In the genomic region with DNA sequence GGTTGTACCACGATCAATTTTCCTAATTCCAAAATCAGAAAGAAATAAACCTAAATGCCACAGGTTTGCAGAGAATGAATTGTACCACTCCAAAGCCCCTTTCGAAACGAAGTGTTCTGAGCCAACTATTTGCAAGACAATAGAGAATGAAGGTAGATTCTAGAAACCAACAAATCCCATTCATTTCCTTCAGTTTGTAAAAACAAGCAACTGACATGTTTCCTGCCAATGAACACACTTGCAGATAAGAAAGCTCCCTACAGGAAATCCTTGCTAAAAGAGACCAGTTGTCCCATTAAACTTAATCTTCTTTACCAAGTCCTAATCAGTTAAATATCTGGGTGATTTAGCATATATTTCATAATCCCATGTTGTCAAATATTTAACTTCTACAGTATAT, we compare ENCODE assay signal across 15 cellular contexts.
DNase-seq lines count a peak whose midpoint lies in the region; ATAC-seq lines count a peak whose summit lies in the region.
"Had no signal": no experiment of that assay in that cellular context is flagged by ENCODE, and none has a peak within 500 bp of the region (broad histone marks: within the 10 kb centered on the region; RNA-seq: fewer than 3 reads in every experiment).

No MANE protein-coding gene starts in this region.

- ATAC-seq in stimulated activated naive CD8-positive, alpha-beta T cell treated with anti-CD3 and anti-CD28 coated beads, Interleukin-15, Interleukin-2, amounts not matched to agents 100 U/mL and 50 U/mL, for 24 hours: no peak
- ATAC-seq in activated CD8-positive, alpha-beta T cell treated with anti-CD3 and anti-CD28 coated beads, Interleukin-2, amount 10 ng/mL, durations not matched to agents 7 days and 5 days: no peak
- ATAC-seq in GM19397 (IDR thresholded peaks at IDR 0.05; ENCODE audit: unreplicated experiment) (no peak), GM18909 (IDR thresholded peaks at IDR 0.05; ENCODE audit: poor library complexity, unreplicated experiment) (no peak), GM21423 (IDR thresholded peaks at IDR 0.05; ENCODE audit: unreplicated experiment) (no peak)
- ATAC-seq: K562, Panc1 had no signal

- peaks cover 16% of the 10 kb centered on the region for H3K36me3 Mint-ChIP-seq in stimulated activated naive CD8-positive, alpha-beta T cell treated with anti-CD3 and anti-CD28 coated beads, Interleukin-15, Interleukin-2, amounts not matched to agents 100 ng/mL and 50 ng/mL, for 24 hours (ENCODE audit: low read depth)
- peaks cover 15% of the 10 kb centered on the region for H3K36me3 Mint-ChIP-seq in activated CD8-positive, alpha-beta T cell treated with anti-CD3 and anti-CD28 coated beads, Interleukin-2, amount 10 ng/mL, durations not matched to agents 7 days and 5 days (ENCODE audit: low read depth)

- peaks cover 45% of the 10 kb centered on the region for H3K4me1 ChIP-seq in iPS-20b (ENCODE audit: insufficient read depth, low read length)

- no peak for DNase-seq in stimulated activated naive CD8-positive, alpha-beta T cell treated with anti-CD3 and anti-CD28 coated beads, Interleukin-15, Interleukin-2, amounts not matched to agents 100 U/mL and 50 U/mL, for 24 hours
- no peak for DNase-seq in activated CD8-positive, alpha-beta T cell treated with anti-CD3 and anti-CD28 coated beads, Interleukin-2, amount 10 ng/mL, durations not matched to agents 7 days and 5 days
- DNase-seq in epidermal melanocyte (ENCODE audit: insufficient read length, low spot score): no peak
- DNase-seq: head of caudate nucleus, mesenchymal stem cell, NCI-H2107, right lobe of liver had no signal

- no peaks in the 10 kb centered on the region for H3K27me3 ChIP-seq in iPS-20b (ENCODE audit: insufficient read depth, low read length)
- H3K27me3 ChIP-seq: right lobe of liver, vagina had no signal

- H3K4me1 Mint-ChIP-seq in stimulated activated naive CD8-positive, alpha-beta T cell treated with anti-CD3 and anti-CD28 coated beads, Interleukin-15, Interleukin-2, amounts not matched to agents 100 ng/mL and 50 ng/mL, for 24 hours (ENCODE audit: low read depth): peaks cover 85% of the 10 kb centered on the region
- H3K4me1 Mint-ChIP-seq in activated CD8-positive, alpha-beta T cell treated with anti-CD3 and anti-CD28 coated beads, Interleukin-2, amount 10 ng/mL, durations not matched to agents 7 days and 5 days (ENCODE audit: low read depth): peaks cover 60% of the 10 kb centered on the region

- POLR2A ChIA-PET in activated CD8-positive, alpha-beta T cell treated with anti-CD3 and anti-CD28 coated beads, Interleukin-2, amount 10 ng/mL, durations not matched to agents 7 days and 5 days (lab: Charles Lee): interaction anchor here (0.7 to 1.3 kb wide), 3 partner anchors 105 to 185 kb away, joined by 3 to 5 read pairs (median 4); no protein-coding TSS in a partner anchor

- no peaks in the 10 kb centered on the region for H3K9me3 Mint-ChIP-seq in stimulated activated naive CD8-positive, alpha-beta T cell treated with anti-CD3 and anti-CD28 coated beads, Interleukin-15, Interleukin-2, amounts not matched to agents 100 ng/mL and 50 ng/mL, for 24 hours
- no peaks in the 10 kb centered on the region for H3K9me3 Mint-ChIP-seq in activated CD8-positive, alpha-beta T cell treated with anti-CD3 and anti-CD28 coated beads, Interleukin-2, amount 10 ng/mL, durations not matched to agents 7 days and 5 days (ENCODE audit: insufficient read depth)

- CTCF ChIA-PET in activated CD8-positive, alpha-beta T cell treated with anti-CD3 and anti-CD28 coated beads, Interleukin-2, amount 10 ng/mL, durations not matched to agents 7 days and 5 days (lab: Charles Lee): interaction anchor here (0.9 to 1.3 kb wide), 5 partner anchors 17 to 157 kb away, joined by 3 to 4 read pairs (median 3); no protein-coding TSS in a partner anchor

- peak overlapping the region; percentile 89 for H3K27ac ChIP-seq in iPS-20b (ENCODE audit: low read length)
- H3K27ac ChIP-seq: right lobe of liver, vagina had no signal

- H3K9me3 ChIP-seq in iPS-20b (ENCODE audit: insufficient read depth, low read depth, low read length): no peaks in the 10 kb centered on the region
- H3K9me3 ChIP-seq: right lobe of liver, vagina had no signal

- peak overlapping the region; percentile 89 for H3K4me3 ChIP-seq in iPS-20b (ENCODE audit: low read length)
- H3K4me3 ChIP-seq: K562, right lobe of liver, vagina had no signal

- H3K27me3 Mint-ChIP-seq in stimulated activated naive CD8-positive, alpha-beta T cell treated with anti-CD3 and anti-CD28 coated beads, Interleukin-15, Interleukin-2, amounts not matched to agents 100 ng/mL and 50 ng/mL, for 24 hours: no peaks in the 10 kb centered on the region
- H3K27me3 Mint-ChIP-seq in activated CD8-positive, alpha-beta T cell treated with anti-CD3 and anti-CD28 coated beads, Interleukin-2, amount 10 ng/mL, durations not matched to agents 7 days and 5 days (ENCODE audit: low read depth): no peaks in the 10 kb centered on the region

- peak overlapping the region; percentile 89; the same call in 1 of the 2 replicates for H3K9ac ChIP-seq in iPS-20b (ENCODE audit: low read depth, low read length)

- peaks cover 13% of the 10 kb centered on the region; the same call in 1 of the 2 replicates for H3K36me3 ChIP-seq in iPS-20b (ENCODE audit: insufficient read depth, low read depth, low read length)
- H3K36me3 ChIP-seq: right lobe of liver, vagina had no signal

- no peak overlapping the region for H3K27ac Mint-ChIP-seq in stimulated activated naive CD8-positive, alpha-beta T cell treated with anti-CD3 and anti-CD28 coated beads, Interleukin-15, Interleukin-2, amounts not matched to agents 100 ng/mL and 50 ng/mL, for 24 hours
- peak overlapping the region; percentile 69 for H3K27ac Mint-ChIP-seq in activated CD8-positive, alpha-beta T cell treated with anti-CD3 and anti-CD28 coated beads, Interleukin-2, amount 10 ng/mL, durations not matched to agents 7 days and 5 days

- H3K4me3 Mint-ChIP-seq in stimulated activated naive CD8-positive, alpha-beta T cell treated with anti-CD3 and anti-CD28 coated beads, Interleukin-15, Interleukin-2, amounts not matched to agents 100 ng/mL and 50 ng/mL, for 24 hours: peak overlapping the region; percentile 90
- peak overlapping the region; percentile 87 for H3K4me3 Mint-ChIP-seq in activated CD8-positive, alpha-beta T cell treated with anti-CD3 and anti-CD28 coated beads, Interleukin-2, amount 10 ng/mL, durations not matched to agents 7 days and 5 days
